In genomic region chr20:63339154-63340094, GRCh38 we compare ENCODE assay signal across 11 cellular contexts. TPM values are rescaled to one million over a fixed set of nuclear protein-coding genes. Genes with fewer than 3 reads are reported as not detected.
DNase-seq lines count a peak whose midpoint lies in the region; ATAC-seq, FAIRE-seq and TF ChIP-seq lines count a peak whose summit lies in the region.
"Not testable (repeated sequence)": the region's sequence is repeated elsewhere in the genome, so short reads cannot be mapped to it uniquely, and the experiment has no call there.
"Had no signal": no experiment of that assay in that cellular context is flagged by ENCODE, and none has a peak within 500 bp of the region (broad histone marks: within the 10 kb centered on the region; RNA-seq: fewer than 3 reads in every experiment).

No MANE protein-coding gene starts in this region.

- not testable (repeated sequence) for H3K27ac ChIP-seq in HEK293 (ENCODE audit: extremely low read depth, low read depth, low read length)

- H3K4me1 ChIP-seq in HEK293 (ENCODE audit: control insufficient read depth, insufficient read depth, low read length) = not testable (repeated sequence)

- ATAC-seq in WTC11 = not testable (repeated sequence)

- not testable (repeated sequence) for H3K36me3 ChIP-seq in HEK293 (ENCODE audit: control insufficient read depth in 2 of 2, insufficient read depth in 1 of 2, low read length in 2 of 2)

- CTCF ChIA-PET in HEK293 (lab: Yijun Ruan, JAX) = interaction anchor here (1.6 kb wide), 1 partner anchor 43 kb away, joined by 4 read pairs; no protein-coding TSS in a partner anchor
- CTCF ChIA-PET in WTC11 (lab: Charles Lee) = not testable (repeated sequence)

- peaks cover 23% of the 10 kb centered on the region for H3K9me3 Mint-ChIP-seq in WTC11
- not testable (repeated sequence) for H3K9me3 Mint-ChIP-seq in glutamatergic neuron (ENCODE audit: unreplicated experiment)

- not testable (repeated sequence) for TF ChIP-seq CTCF in AG10803 (conservative IDR thresholded peaks at IDR 0.05; ENCODE audit: low read length); HEK293 (tag by site-specific recombination; IDR thresholded peaks at IDR 0.05); WTC11 (IDR thresholded peaks at IDR 0.05); glutamatergic neuron (IDR thresholded peaks at IDR 0.05; ENCODE audit: partially characterized antibody, unreplicated experiment)

- POLR2A ChIA-PET in HEK293 (lab: Yijun Ruan, JAX); WTC11 (lab: Charles Lee): not testable (repeated sequence)

- H3K27me3 Mint-ChIP-seq in WTC11 (ENCODE audit: low read depth); glutamatergic neuron (ENCODE audit: unreplicated experiment): not testable (repeated sequence)

- H3K4me1 Mint-ChIP-seq in WTC11 = not testable (repeated sequence)
- H3K4me1 Mint-ChIP-seq in glutamatergic neuron (ENCODE audit: low read depth, unreplicated experiment) = peaks cover 17% of the 10 kb centered on the region

- peak; percentile 47 for FAIRE-seq in colon (lab: Jason Lieb, UNC)

- H3K4me3 ChIP-seq in AG10803 (ENCODE audit: low read length); HEK293 (ENCODE audit: low read depth, low read length): not testable (repeated sequence)

- not testable (repeated sequence) for H3K36me3 Mint-ChIP-seq in WTC11
- H3K36me3 Mint-ChIP-seq in glutamatergic neuron (ENCODE audit: unreplicated experiment) = peaks cover 45% of the 10 kb centered on the region

- H3K9me3 ChIP-seq in HEK293 (ENCODE audit: control insufficient read depth, insufficient read depth, low read depth, low read length) = not testable (repeated sequence)

- DNase-seq in AG10803 (ENCODE audit: low read depth) (peak; percentile 4), NAMALWA (ENCODE audit: low spot score) (peak; percentile 28), amniotic epithelial cell (ENCODE audit: low read depth) (peak; percentile 7)
- DNase-seq in WTC11 (ENCODE audit: low spot score); glutamatergic neuron: not testable (repeated sequence)

- not testable (repeated sequence) for H3K4me3 Mint-ChIP-seq in WTC11; glutamatergic neuron (ENCODE audit: unreplicated experiment)

- not testable (repeated sequence) for H3K27ac Mint-ChIP-seq in WTC11
- peak overlapping the region; percentile 54 for H3K27ac Mint-ChIP-seq in glutamatergic neuron (ENCODE audit: unreplicated experiment)

TF ChIP-seq in HEK293, 187 proteins besides CTCF, POLR2A, EP300 and RAD21 (continues in another document):
- peak; percentile 92 for TF ChIP-seq KLF16 (tag by site-specific recombination; IDR thresholded peaks at IDR 0.05)
- 0 out of 2 replicates have a peak, but pooled peaks have one; percentile 26 for TF ChIP-seq ZNF394 (tag by site-specific recombination; IDR thresholded peaks at IDR 0.05; ENCODE audit: borderline replicate concordance)
- peak; percentile 57 for TF ChIP-seq SP7 (tag by site-specific recombination; IDR thresholded peaks at IDR 0.05)
- peak; percentile 84 for TF ChIP-seq ZNF366 (tag by site-specific recombination; conservative IDR thresholded peaks at IDR 0.05)
- peak; percentile 79 for TF ChIP-seq ZNF639 (tag by site-specific recombination; IDR thresholded peaks at IDR 0.05)
- TF ChIP-seq ZNF514 (tag by site-specific recombination; IDR thresholded peaks at IDR 0.05) = peak; percentile 48; the same call in 1 of the 2 replicates

TF ChIP-seq in WTC11, 78 proteins besides CTCF, POLR2A, EP300 and RAD21:
- peak; percentile 81 for TF ChIP-seq GABPB1 (CRISPR knock-in tag; IDR thresholded peaks at IDR 0.05)

RNA-seq across cellular contexts. Expression of gene CHRNA4, which starts 21.7 kb away (rescaled TPM):
- total RNA-seq in WTC11 (2021) (2.5 to 5.7 TPM (median 4.8 TPM) in 3 replicates), glutamatergic neuron (ENCODE audit: unreplicated experiment) (165 TPM)
- total RNA-seq: CD8-positive, alpha-beta T cell; PC-9 had no signal

RNA-seq across cellular contexts. Expression of gene COL20A1, which starts 46.4 kb away (rescaled TPM):
- total RNA-seq in WTC11 (2021) (0.55 to 1.3 TPM (median 1.1 TPM) in 3 replicates), glutamatergic neuron (ENCODE audit: unreplicated experiment) (2.1 TPM)
- total RNA-seq: A172, GM12878, PC-9 had no signal

Comparison
In these comparisons a context has a peak if more than half of its experiments do, and no peak if none do; other contexts are left out.
1. RNA of gene CHRNA4, which starts 21.7 kb away (total RNA-seq): 165 TPM in glutamatergic neuron (single experiment); 2.5 to 5.7 TPM in WTC11; every median in the first group is over 10 times any median in the second.